13 cellular contexts compared by ENCODE assay signal in genomic region chr4:136484996-136485395, GRCh38.
DNase-seq lines count a peak whose midpoint lies in the region; FAIRE-seq and TF ChIP-seq lines count a peak whose summit lies in the region.
"Had no signal": no experiment of that assay in that cellular context is flagged by ENCODE, and none has a peak within 500 bp of the region (broad histone marks: within the 10 kb centered on the region; RNA-seq: fewer than 3 reads in every experiment).

No MANE protein-coding gene starts in this region.

- H3K9me3 ChIP-seq in endothelial cell of umbilical vein (replicated peaks; ENCODE audit: control insufficient read depth, insufficient read depth, low read length) (no peaks in the 10 kb centered on the region), tibial nerve (no peaks in the 10 kb centered on the region)

- no peak for TF ChIP-seq CTCF in endothelial cell of umbilical vein (IDR thresholded peaks at IDR 0.05; ENCODE audit: extremely low read depth in 1 of 2, insufficient read depth in 1 of 2, low read depth in 1 of 2, low read length in 2 of 2)
- no peak for TF ChIP-seq CTCF in GM10248 (IDR thresholded peaks at IDR 0.05; ENCODE audit: control extremely low read depth, extremely low read depth, low read depth, missing control alignments)
- TF ChIP-seq CTCF in tibial nerve (IDR thresholded peaks at IDR 0.05) = no peak

- H3K4me3 ChIP-seq in endothelial cell of umbilical vein (replicated peaks in 1 of 3; ENCODE audit: insufficient read depth in 1 of 3, low read depth in 1 of 3, low read length in 3 of 3) = no peak overlapping the region
- no peak overlapping the region for H3K4me3 ChIP-seq in mesendoderm (ENCODE audit: low read length)
- no peak overlapping the region for H3K4me3 ChIP-seq in tibial nerve
- H3K4me3 ChIP-seq: K562 had no signal

- H3K79me2 ChIP-seq in endothelial cell of umbilical vein (ENCODE audit: control insufficient read depth, insufficient read depth, low read length) (no peaks in the 10 kb centered on the region), mesendoderm (ENCODE audit: control insufficient read depth, insufficient read depth, low read length) (no peaks in the 10 kb centered on the region)

- CTCF ChIA-PET in endothelial cell of umbilical vein (lab: Charles Lee) = no interaction called here
- CTCF ChIA-PET in GM10248 (lab: Yijun Ruan, JAX) = no interaction called here

- WGBS in mesendoderm (ENCODE audit: extremely low coverage, insufficient coverage, low lambda C conversion rate) = no CpG with 5 or more reads among the region's 2 CpGs
- 89% methylated on average over 2 of the region's 2 CpGs for WGBS in tibial nerve, 2 donors

- BruUV-seq in endothelial cell of umbilical vein (replicated peaks; lab: Mats Ljungman, UMichigan) = no TSS peak

- H3K27me3 ChIP-seq in endothelial cell of umbilical vein (ENCODE audit: control insufficient read depth in 2 of 2, insufficient read depth in 2 of 2, low read length in 2 of 2) (no peaks in the 10 kb centered on the region), mesendoderm (ENCODE audit: insufficient read depth, low read length, poor library complexity) (no peaks in the 10 kb centered on the region), tibial nerve (no peaks in the 10 kb centered on the region)

- H2BK5ac ChIP-seq in mesendoderm (ENCODE audit: low read length) = no peak overlapping the region

- H2BK15ac ChIP-seq in mesendoderm (replicated peaks; ENCODE audit: low read depth) = no peak overlapping the region

- no peak overlapping the region for H2AK5ac ChIP-seq in mesendoderm (ENCODE audit: low read length)

- H3K9ac ChIP-seq in endothelial cell of umbilical vein (replicated peaks; ENCODE audit: extremely low read depth, insufficient read depth, low read length) (no peak overlapping the region), mesendoderm (ENCODE audit: low read length) (no peak overlapping the region)

- POLR2A ChIA-PET in endothelial cell of umbilical vein (lab: Charles Lee) (interaction anchor here (0.7 kb wide), 1 partner anchor 9 kb away, joined by 6 read pairs; no protein-coding TSS in a partner anchor), GM10248 (lab: Yijun Ruan, JAX) (no interaction called here)

- no peak overlapping the region for H3K18ac ChIP-seq in mesendoderm (ENCODE audit: low read length)

- TF ChIP-seq POLR2A in endothelial cell of umbilical vein (IDR thresholded peaks at IDR 0.05; ENCODE audit: low read depth, low read length) = no peak
- TF ChIP-seq POLR2A in tibial nerve (IDR thresholded peaks at IDR 0.05) = no peak

- H3K79me1 ChIP-seq in mesendoderm (ENCODE audit: low read length) = no peaks in the 10 kb centered on the region

- H3K27ac ChIP-seq in endothelial cell of umbilical vein (ENCODE audit: insufficient read depth, low read depth, low read length) = no peak overlapping the region
- peak overlapping the region; percentile 15 for H3K27ac ChIP-seq in mesendoderm (ENCODE audit: low read depth, low read length)
- H3K27ac ChIP-seq in tibial nerve = no peak overlapping the region

- H3K36me3 ChIP-seq in endothelial cell of umbilical vein (ENCODE audit: control insufficient read depth in 2 of 2, extremely low read depth in 1 of 2, insufficient read depth in 2 of 2, low read length in 2 of 2) (no peaks in the 10 kb centered on the region), mesendoderm (ENCODE audit: control insufficient read depth, insufficient read depth, low read length) (no peaks in the 10 kb centered on the region), tibial nerve (no peaks in the 10 kb centered on the region)

- H3K9me1 ChIP-seq in endothelial cell of umbilical vein (replicated peaks; ENCODE audit: control insufficient read depth, extremely low read depth, insufficient read depth, low read length) = no peaks in the 10 kb centered on the region

- peak; percentile 50 for DNase-seq in DMS53 (lab: John Stamatoyannopoulos, UW)
- peak; percentile 35 for DNase-seq in RCC 7860 (ENCODE audit: low spot score)
- DNase-seq in endothelial cell of umbilical vein (ENCODE audit: low read depth, low spot score) = peak; percentile 53
- DNase-seq in mesendoderm = peak; percentile 89
- DNase-seq in NCI-H345 (lab: John Stamatoyannopoulos, UW) = no peak
- DNase-seq in GM10248 (ENCODE audit: extremely low spot score) = no peak
- DNase-seq in tibial nerve (ENCODE audit: low spot score in 2 of 2) = no peak
- DNase-seq: CD4-positive, alpha-beta T cell; H7; NCI-H146; NCI-H510A treated with DMSO at 0.1 percent for 48 hours; SIG-M5 had no signal

- intact Hi-C loops in endothelial cell of umbilical vein (cut with micrococcal nuclease) = loop anchor here (5.0 kb wide), 2 partner anchors 118 to 167 kb away; no protein-coding TSS in a partner anchor

- H4K20me1 ChIP-seq in endothelial cell of umbilical vein (replicated peaks; ENCODE audit: control insufficient read depth, extremely low read depth, insufficient read depth, low read length) = no peaks in the 10 kb centered on the region

- no peak overlapping the region for H3K4ac ChIP-seq in mesendoderm (ENCODE audit: low read depth, low read length)

- FAIRE-seq in RCC 7860 (lab: Jason Lieb, UNC) (no peak), endothelial cell of umbilical vein (lab: Jason Lieb, UNC) (no peak)
- FAIRE-seq: K562 had no signal

- peaks cover 4% of the 10 kb centered on the region for H3K4me1 ChIP-seq in endothelial cell of umbilical vein (ENCODE audit: control insufficient read depth, extremely low read depth, insufficient read depth, low read length)
- H3K4me1 ChIP-seq in mesendoderm (ENCODE audit: control insufficient read depth, low read depth, low read length) = peaks cover 2% of the 10 kb centered on the region
- no peaks in the 10 kb centered on the region for H3K4me1 ChIP-seq in tibial nerve

- H4K8ac ChIP-seq in mesendoderm (ENCODE audit: low read depth, low read length) = no peak overlapping the region

- TF ChIP-seq EP300 in tibial nerve (IDR thresholded peaks at IDR 0.05) = no peak

- no peak overlapping the region for H4K5ac ChIP-seq in mesendoderm (ENCODE audit: low read length)

- H2AFZ ChIP-seq in endothelial cell of umbilical vein (ENCODE audit: low read depth, low read length) = no peak overlapping the region

- dilution Hi-C loops in endothelial cell of umbilical vein (cut with MboI; ENCODE audit: extremely low pct_ligation_motif_present, low sequenced_read_pairs) = no loop called here

- H3K56ac ChIP-seq in mesendoderm (ENCODE audit: low read length) = no peak overlapping the region

- H3K4me2 ChIP-seq in endothelial cell of umbilical vein (ENCODE audit: insufficient read depth, low read length) = no peak overlapping the region
- no peak overlapping the region for H3K4me2 ChIP-seq in mesendoderm (ENCODE audit: low read length)

- H2BK120ac ChIP-seq in mesendoderm (ENCODE audit: low read depth, low read length) = no peak overlapping the region

- no peak overlapping the region for H3K23ac ChIP-seq in mesendoderm (ENCODE audit: low read length)

TF ChIP-seq in endothelial cell of umbilical vein, 7 proteins besides CTCF, POLR2A, EP300 and RAD21:
- TF ChIP-seq EZH2 (IDR thresholded peaks at IDR 0.05; ENCODE audit: borderline replicate concordance, low read depth, low read length, severe bottlenecking) = no peak
- TF ChIP-seq JUN (IDR thresholded peaks at IDR 0.05; ENCODE audit: borderline replicate concordance, insufficient read depth, insufficient read length, low read depth) = peak; percentile 30
- TF ChIP-seq MYC (IDR thresholded peaks at IDR 0.05; ENCODE audit: low read depth, low read length) = no peak
- TF ChIP-seq GATA2 (IDR thresholded peaks at IDR 0.05; ENCODE audit: insufficient read depth, insufficient read length, low read depth, low read length) = peak; percentile 83
- TF ChIP-seq MAX (IDR thresholded peaks at IDR 0.05; ENCODE audit: insufficient read depth, insufficient read length) = no peak
- TF ChIP-seq POLR2AphosphoS5 (IDR thresholded peaks at IDR 0.05; ENCODE audit: insufficient read depth, low read depth, low read length) = no peak
- TF ChIP-seq FOS (IDR thresholded peaks at IDR 0.05; ENCODE audit: borderline replicate concordance, insufficient read depth, low read length) = no peak

Comparison
In these comparisons a context has a peak if more than half of its experiments do, and no peak if none do; other contexts are left out.
1. DNase-seq: peak in DMS53 (single experiment), RCC 7860 (single experiment), endothelial cell of umbilical vein (single experiment) and mesendoderm (single experiment); none in NCI-H345 (single experiment), GM10248 (single experiment) and tibial nerve (0 of 2).